Comparison of ENCODE assay signal across 1 cellular context in the genomic region with DNA sequence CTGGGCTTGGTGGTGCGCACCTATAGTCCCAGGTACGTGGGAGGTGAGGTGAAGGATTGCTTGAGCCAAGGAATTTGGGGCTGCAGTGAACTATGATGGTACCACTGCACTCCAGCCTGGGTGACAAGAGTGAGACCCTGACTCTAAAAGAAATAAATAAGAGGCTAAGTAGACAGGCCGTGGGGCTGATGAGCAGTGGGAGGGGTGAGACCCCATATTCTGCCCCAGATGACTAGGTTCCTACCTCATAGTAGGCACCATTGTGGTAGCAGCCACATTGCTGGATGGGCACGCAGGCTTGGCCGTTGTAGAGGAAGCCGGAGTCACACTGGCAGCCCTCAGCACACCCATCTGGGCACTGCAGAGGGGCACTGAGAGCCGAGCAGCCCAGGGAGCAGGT. TPM values are rescaled to one million over a fixed set of nuclear protein-coding genes. Genes with fewer than 3 reads are reported as not detected.
"Had no signal": no experiment of that assay in that cellular context is flagged by ENCODE, and none has a peak within 500 bp of the region (broad histone marks: within the 10 kb centered on the region; RNA-seq: fewer than 3 reads in every experiment).

No MANE protein-coding gene starts in this region.

RNA-seq across cellular contexts. Expression of a gene that starts 32.8 kb away (rescaled TPM):
- polyA plus RNA-seq: cardiac muscle cell had no signal
